Comparison of ENCODE assay signal across 1 cellular context in genomic region chr3:171340415-171340814, GRCh38.
TF ChIP-seq lines count a peak whose summit lies in the region.

No MANE protein-coding gene starts in this region.

TF ChIP-seq in GM23338, 12 proteins besides CTCF, POLR2A, EP300 and RAD21 (continued from another document):
- TF ChIP-seq, protein P1, sequence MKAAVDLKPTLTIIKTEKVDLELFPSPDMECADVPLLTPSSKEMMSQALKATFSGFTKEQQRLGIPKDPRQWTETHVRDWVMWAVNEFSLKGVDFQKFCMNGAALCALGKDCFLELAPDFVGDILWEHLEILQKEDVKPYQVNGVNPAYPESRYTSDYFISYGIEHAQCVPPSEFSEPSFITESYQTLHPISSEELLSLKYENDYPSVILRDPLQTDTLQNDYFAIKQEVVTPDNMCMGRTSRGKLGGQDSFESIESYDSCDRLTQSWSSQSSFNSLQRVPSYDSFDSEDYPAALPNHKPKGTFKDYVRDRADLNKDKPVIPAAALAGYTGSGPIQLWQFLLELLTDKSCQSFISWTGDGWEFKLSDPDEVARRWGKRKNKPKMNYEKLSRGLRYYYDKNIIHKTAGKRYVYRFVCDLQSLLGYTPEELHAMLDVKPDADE (IDR thresholded peaks at IDR 0.05), result no peak
- TF ChIP-seq, protein P2, sequence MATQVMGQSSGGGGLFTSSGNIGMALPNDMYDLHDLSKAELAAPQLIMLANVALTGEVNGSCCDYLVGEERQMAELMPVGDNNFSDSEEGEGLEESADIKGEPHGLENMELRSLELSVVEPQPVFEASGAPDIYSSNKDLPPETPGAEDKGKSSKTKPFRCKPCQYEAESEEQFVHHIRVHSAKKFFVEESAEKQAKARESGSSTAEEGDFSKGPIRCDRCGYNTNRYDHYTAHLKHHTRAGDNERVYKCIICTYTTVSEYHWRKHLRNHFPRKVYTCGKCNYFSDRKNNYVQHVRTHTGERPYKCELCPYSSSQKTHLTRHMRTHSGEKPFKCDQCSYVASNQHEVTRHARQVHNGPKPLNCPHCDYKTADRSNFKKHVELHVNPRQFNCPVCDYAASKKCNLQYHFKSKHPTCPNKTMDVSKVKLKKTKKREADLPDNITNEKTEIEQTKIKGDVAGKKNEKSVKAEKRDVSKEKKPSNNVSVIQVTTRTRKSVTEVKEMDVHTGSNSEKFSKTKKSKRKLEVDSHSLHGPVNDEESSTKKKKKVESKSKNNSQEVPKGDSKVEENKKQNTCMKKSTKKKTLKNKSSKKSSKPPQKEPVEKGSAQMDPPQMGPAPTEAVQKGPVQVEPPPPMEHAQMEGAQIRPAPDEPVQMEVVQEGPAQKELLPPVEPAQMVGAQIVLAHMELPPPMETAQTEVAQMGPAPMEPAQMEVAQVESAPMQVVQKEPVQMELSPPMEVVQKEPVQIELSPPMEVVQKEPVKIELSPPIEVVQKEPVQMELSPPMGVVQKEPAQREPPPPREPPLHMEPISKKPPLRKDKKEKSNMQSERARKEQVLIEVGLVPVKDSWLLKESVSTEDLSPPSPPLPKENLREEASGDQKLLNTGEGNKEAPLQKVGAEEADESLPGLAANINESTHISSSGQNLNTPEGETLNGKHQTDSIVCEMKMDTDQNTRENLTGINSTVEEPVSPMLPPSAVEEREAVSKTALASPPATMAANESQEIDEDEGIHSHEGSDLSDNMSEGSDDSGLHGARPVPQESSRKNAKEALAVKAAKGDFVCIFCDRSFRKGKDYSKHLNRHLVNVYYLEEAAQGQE (IDR thresholded peaks at IDR 0.05; ENCODE audit: unreplicated experiment), result no peak
- TF ChIP-seq ZNF114 (CRISPR knock-in tag; IDR thresholded peaks at IDR 0.05) (no peak), NANOG (IDR thresholded peaks at IDR 0.05; ENCODE audit: borderline replicate concordance) (no peak)
